ENCODE assay signal across 28 cellular contexts in genomic region chr13:100045355-100045754, GRCh38.
"Had no signal": no experiment of that assay in that cellular context is flagged by ENCODE, and none has a peak within 500 bp of the region (broad histone marks: within the 10 kb centered on the region; RNA-seq: fewer than 3 reads in every experiment).

No MANE protein-coding gene starts in this region.

- ATAC-seq: left colon; lower lobe of right lung; natural killer cell; sciatic nerve; stimulated activated effector memory CD8-positive, alpha-beta T cell treated with anti-CD3 and anti-CD28 coated beads, Interleukin-12 subunit alpha, Interleukin-12 subunit beta, amount 100 ng/mL, for 72 hours; upper lobe of right lung had no signal

- H3K27ac Mint-ChIP-seq: immature natural killer cell; mesothelial cell of epicardium; naive B cell; natural killer cell; nephron progenitor cell; progenitor cell of endocrine pancreas; stimulated activated effector memory CD8-positive, alpha-beta T cell treated with anti-CD3 and anti-CD28 coated beads, Interleukin-12 subunit alpha, Interleukin-12 subunit beta, amount 100 ng/mL, for 72 hours; stimulated activated naive CD8-positive, alpha-beta T cell treated with anti-CD3 and anti-CD28 coated beads, Interleukin-15, Interleukin-2, amounts not matched to agents 100 ng/mL and 50 ng/mL, for 24 hours had no signal

- H3K36me3 ChIP-seq: left lung, lower lobe of right lung, ovary, right atrium auricular region, suprapubic skin, thoracic aorta, tibial artery, upper lobe of right lung had no signal

- H3K36me3 Mint-ChIP-seq: immature natural killer cell; mesothelial cell of epicardium; naive B cell; natural killer cell; stimulated activated effector memory CD8-positive, alpha-beta T cell treated with anti-CD3 and anti-CD28 coated beads, Interleukin-12 subunit alpha, Interleukin-12 subunit beta, amount 100 ng/mL, for 72 hours had no signal

- H3K9me3 ChIP-seq: left lung, lower lobe of right lung, ovary, right atrium auricular region, suprapubic skin, thoracic aorta, tibial artery, upper lobe of right lung had no signal

- H3K27me3 ChIP-seq: left lung, ovary, right atrium auricular region, suprapubic skin, tibial artery, upper lobe of right lung had no signal

- H3K4me3 Mint-ChIP-seq: immature natural killer cell; mesothelial cell of epicardium; natural killer cell; nephron progenitor cell; stimulated activated effector memory CD8-positive, alpha-beta T cell treated with anti-CD3 and anti-CD28 coated beads, Interleukin-12 subunit alpha, Interleukin-12 subunit beta, amount 100 ng/mL, for 72 hours; stimulated activated naive CD8-positive, alpha-beta T cell treated with anti-CD3 and anti-CD28 coated beads, Interleukin-15, Interleukin-2, amounts not matched to agents 100 ng/mL and 50 ng/mL, for 24 hours had no signal

- H3K4me3 ChIP-seq: left lung, lower lobe of right lung, ovary, right atrium auricular region, skin epidermis, suprapubic skin, thoracic aorta, tibial artery, upper lobe of right lung had no signal

- H3K4me1 Mint-ChIP-seq: immature natural killer cell; mesothelial cell of epicardium; naive B cell; natural killer cell; stimulated activated effector memory CD8-positive, alpha-beta T cell treated with anti-CD3 and anti-CD28 coated beads, Interleukin-12 subunit alpha, Interleukin-12 subunit beta, amount 100 ng/mL, for 72 hours had no signal

- H3K9me3 Mint-ChIP-seq: immature natural killer cell; mesothelial cell of epicardium; natural killer cell; nephron progenitor cell; stimulated activated effector memory CD8-positive, alpha-beta T cell treated with anti-CD3 and anti-CD28 coated beads, Interleukin-12 subunit alpha, Interleukin-12 subunit beta, amount 100 ng/mL, for 72 hours; stimulated activated naive CD8-positive, alpha-beta T cell treated with anti-CD3 and anti-CD28 coated beads, Interleukin-15, Interleukin-2, amounts not matched to agents 100 ng/mL and 50 ng/mL, for 24 hours had no signal

- H3K27ac ChIP-seq: left lung, lower lobe of right lung, ovary, right atrium auricular region, skin epidermis, suprapubic skin, thoracic aorta, tibial artery, upper lobe of right lung had no signal

- H3K27me3 Mint-ChIP-seq: progenitor cell of endocrine pancreas; stimulated activated naive CD8-positive, alpha-beta T cell treated with anti-CD3 and anti-CD28 coated beads, Interleukin-15, Interleukin-2, amounts not matched to agents 100 ng/mL and 50 ng/mL, for 24 hours had no signal

- DNase-seq: hypothalamus; immature natural killer cell; kidney; left colon; left lung; lower lobe of right lung; mammary epithelial cell; mesenchymal stem cell; naive B cell; natural killer cell; nephron progenitor cell; ovary; stimulated activated CD4-positive, alpha-beta T cell treated with anti-CD3 and anti-CD28 coated beads, Interleukin-12 subunit alpha, Interleukin-12 subunit beta, amount 100 ng/mL, for 4 hours; stimulated activated CD4-positive, alpha-beta T cell treated with anti-CD3 and anti-CD28 coated beads, Interleukin-15, amount 100 ng/mL, for 24 hours; stimulated activated CD4-positive, alpha-beta T cell treated with anti-CD3 and anti-CD28 coated beads, Interleukin-4, amount 100 ng/mL, for 24 hours; stimulated activated naive CD4-positive, alpha-beta T cell; tibial artery; trophoblast cell; upper lobe of right lung had no signal

- H3K4me1 ChIP-seq: left lung, lower lobe of right lung, right atrium auricular region, suprapubic skin, tibial artery, upper lobe of right lung had no signal
